1 cellular context compared by ENCODE assay signal in the genomic region with DNA sequence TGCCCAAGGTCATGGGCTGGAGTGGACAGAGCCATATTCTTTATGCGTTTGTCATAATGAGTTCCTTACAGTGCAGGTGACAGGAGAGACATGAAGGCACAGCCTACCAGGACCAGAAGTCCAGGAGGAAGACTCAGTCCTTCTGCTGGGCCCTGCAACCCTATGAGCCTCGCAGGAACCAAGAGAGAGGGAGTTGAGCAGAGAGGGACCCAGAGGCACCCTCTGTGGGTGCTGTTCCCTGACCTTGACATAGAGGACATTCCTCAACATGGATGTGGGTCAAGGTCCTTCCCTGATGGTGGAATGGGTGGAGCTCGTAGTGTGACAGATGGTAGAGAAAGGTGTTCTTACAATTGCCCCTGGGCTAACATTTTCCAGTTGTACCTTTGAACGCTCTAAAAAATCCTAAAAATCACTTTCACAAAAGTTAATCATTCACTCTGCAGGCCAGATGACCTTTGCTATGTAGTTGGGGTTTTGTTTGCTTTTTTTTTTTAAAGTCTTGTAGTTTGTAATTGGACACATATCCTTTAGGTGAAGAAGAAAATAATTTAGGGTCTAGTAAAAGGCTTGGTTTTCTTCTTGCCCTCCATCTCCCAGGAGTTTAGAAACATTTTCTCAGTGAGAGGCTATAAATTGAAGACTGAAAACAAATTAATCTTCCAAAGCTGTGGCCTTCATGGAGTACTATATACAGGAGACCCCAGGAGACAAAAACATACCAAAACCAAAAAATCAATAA.
A peak's percentile ranks its signal among the peaks of the same experiment; 100 is the strongest.
TF ChIP-seq lines count a peak whose summit lies in the region.

No MANE protein-coding gene starts in this region.

TF ChIP-seq in HepG2, 621 proteins besides CTCF, POLR2A, EP300 and RAD21 (continued from another document):
- TF ChIP-seq AGO2 (optimal IDR thresholded peaks at IDR 0.05; ENCODE audit: low read depth, low read length) (no peak), SMAD1 (CRISPR knock-in tag; IDR thresholded peaks at IDR 0.05; ENCODE audit: borderline replicate concordance, low read depth) (no peak), ZNF687 (CRISPR knock-in tag; IDR thresholded peaks at IDR 0.05) (no peak; the same call in 1 of the 2 replicates), MAF1 (CRISPR knock-in tag; IDR thresholded peaks at IDR 0.05; ENCODE audit: borderline replicate concordance) (no peak), PHB2 (IDR thresholded peaks at IDR 0.05; ENCODE audit: partially characterized antibody) (no peak), ZSCAN29 (CRISPR knock-in tag; conservative IDR thresholded peaks at IDR 0.05) (no peak; the same call in 1 of the 2 replicates), SMARCC2 (IDR thresholded peaks at IDR 0.05) (no peak), ZNF446 (CRISPR knock-in tag; IDR thresholded peaks at IDR 0.05) (no peak), HMGA1 (CRISPR knock-in tag; conservative IDR thresholded peaks at IDR 0.05) (no peak), AGO1 (IDR thresholded peaks at IDR 0.05; ENCODE audit: low read depth, low read length, poor library complexity, severe bottlenecking) (no peak), KDM4B (CRISPR knock-in tag; IDR thresholded peaks at IDR 0.05) (peak; percentile 49; the same call in 1 of the 2 replicates), ZNF136 (CRISPR knock-in tag; IDR thresholded peaks at IDR 0.05; ENCODE audit: low read depth) (no peak), RBM22 (optimal IDR thresholded peaks at IDR 0.05; ENCODE audit: low read length) (no peak), ZSCAN12 (CRISPR knock-in tag; IDR thresholded peaks at IDR 0.05) (no peak), ZNF382 (CRISPR knock-in tag; IDR thresholded peaks at IDR 0.05; ENCODE audit: borderline replicate concordance) (no peak), PRDM4 (CRISPR knock-in tag; IDR thresholded peaks at IDR 0.05; ENCODE audit: borderline replicate concordance) (no peak), YEATS2 (CRISPR knock-in tag; IDR thresholded peaks at IDR 0.05; ENCODE audit: borderline replicate concordance) (no peak), SAP130 (CRISPR knock-in tag; IDR thresholded peaks at IDR 0.05; ENCODE audit: low read depth) (peak; percentile 77), NCOA1 (CRISPR knock-in tag; IDR thresholded peaks at IDR 0.05) (no peak), PTBP1 (IDR thresholded peaks at IDR 0.05; ENCODE audit: low read depth, low read length, poor library complexity, severe bottlenecking) (no peak)
- TF ChIP-seq, protein P1, sequence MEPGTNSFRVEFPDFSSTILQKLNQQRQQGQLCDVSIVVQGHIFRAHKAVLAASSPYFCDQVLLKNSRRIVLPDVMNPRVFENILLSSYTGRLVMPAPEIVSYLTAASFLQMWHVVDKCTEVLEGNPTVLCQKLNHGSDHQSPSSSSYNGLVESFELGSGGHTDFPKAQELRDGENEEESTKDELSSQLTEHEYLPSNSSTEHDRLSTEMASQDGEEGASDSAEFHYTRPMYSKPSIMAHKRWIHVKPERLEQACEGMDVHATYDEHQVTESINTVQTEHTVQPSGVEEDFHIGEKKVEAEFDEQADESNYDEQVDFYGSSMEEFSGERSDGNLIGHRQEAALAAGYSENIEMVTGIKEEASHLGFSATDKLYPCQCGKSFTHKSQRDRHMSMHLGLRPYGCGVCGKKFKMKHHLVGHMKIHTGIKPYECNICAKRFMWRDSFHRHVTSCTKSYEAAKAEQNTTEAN (CRISPR knock-in tag; conservative IDR thresholded peaks at IDR 0.05) = peak; percentile 87
- TF ChIP-seq, protein P2, sequence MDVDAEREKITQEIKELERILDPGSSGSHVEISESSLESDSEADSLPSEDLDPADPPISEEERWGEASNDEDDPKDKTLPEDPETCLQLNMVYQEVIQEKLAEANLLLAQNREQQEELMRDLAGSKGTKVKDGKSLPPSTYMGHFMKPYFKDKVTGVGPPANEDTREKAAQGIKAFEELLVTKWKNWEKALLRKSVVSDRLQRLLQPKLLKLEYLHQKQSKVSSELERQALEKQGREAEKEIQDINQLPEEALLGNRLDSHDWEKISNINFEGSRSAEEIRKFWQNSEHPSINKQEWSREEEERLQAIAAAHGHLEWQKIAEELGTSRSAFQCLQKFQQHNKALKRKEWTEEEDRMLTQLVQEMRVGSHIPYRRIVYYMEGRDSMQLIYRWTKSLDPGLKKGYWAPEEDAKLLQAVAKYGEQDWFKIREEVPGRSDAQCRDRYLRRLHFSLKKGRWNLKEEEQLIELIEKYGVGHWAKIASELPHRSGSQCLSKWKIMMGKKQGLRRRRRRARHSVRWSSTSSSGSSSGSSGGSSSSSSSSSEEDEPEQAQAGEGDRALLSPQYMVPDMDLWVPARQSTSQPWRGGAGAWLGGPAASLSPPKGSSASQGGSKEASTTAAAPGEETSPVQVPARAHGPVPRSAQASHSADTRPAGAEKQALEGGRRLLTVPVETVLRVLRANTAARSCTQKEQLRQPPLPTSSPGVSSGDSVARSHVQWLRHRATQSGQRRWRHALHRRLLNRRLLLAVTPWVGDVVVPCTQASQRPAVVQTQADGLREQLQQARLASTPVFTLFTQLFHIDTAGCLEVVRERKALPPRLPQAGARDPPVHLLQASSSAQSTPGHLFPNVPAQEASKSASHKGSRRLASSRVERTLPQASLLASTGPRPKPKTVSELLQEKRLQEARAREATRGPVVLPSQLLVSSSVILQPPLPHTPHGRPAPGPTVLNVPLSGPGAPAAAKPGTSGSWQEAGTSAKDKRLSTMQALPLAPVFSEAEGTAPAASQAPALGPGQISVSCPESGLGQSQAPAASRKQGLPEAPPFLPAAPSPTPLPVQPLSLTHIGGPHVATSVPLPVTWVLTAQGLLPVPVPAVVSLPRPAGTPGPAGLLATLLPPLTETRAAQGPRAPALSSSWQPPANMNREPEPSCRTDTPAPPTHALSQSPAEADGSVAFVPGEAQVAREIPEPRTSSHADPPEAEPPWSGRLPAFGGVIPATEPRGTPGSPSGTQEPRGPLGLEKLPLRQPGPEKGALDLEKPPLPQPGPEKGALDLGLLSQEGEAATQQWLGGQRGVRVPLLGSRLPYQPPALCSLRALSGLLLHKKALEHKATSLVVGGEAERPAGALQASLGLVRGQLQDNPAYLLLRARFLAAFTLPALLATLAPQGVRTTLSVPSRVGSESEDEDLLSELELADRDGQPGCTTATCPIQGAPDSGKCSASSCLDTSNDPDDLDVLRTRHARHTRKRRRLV (CRISPR knock-in tag; IDR thresholded peaks at IDR 0.05) = no peak
- TF ChIP-seq, protein P3, sequence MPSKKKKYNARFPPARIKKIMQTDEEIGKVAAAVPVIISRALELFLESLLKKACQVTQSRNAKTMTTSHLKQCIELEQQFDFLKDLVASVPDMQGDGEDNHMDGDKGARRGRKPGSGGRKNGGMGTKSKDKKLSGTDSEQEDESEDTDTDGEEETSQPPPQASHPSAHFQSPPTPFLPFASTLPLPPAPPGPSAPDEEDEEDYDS (CRISPR knock-in tag; IDR thresholded peaks at IDR 0.05) = no peak
